Comparison of ENCODE assay signal across 8 cellular contexts in the genomic region with DNA sequence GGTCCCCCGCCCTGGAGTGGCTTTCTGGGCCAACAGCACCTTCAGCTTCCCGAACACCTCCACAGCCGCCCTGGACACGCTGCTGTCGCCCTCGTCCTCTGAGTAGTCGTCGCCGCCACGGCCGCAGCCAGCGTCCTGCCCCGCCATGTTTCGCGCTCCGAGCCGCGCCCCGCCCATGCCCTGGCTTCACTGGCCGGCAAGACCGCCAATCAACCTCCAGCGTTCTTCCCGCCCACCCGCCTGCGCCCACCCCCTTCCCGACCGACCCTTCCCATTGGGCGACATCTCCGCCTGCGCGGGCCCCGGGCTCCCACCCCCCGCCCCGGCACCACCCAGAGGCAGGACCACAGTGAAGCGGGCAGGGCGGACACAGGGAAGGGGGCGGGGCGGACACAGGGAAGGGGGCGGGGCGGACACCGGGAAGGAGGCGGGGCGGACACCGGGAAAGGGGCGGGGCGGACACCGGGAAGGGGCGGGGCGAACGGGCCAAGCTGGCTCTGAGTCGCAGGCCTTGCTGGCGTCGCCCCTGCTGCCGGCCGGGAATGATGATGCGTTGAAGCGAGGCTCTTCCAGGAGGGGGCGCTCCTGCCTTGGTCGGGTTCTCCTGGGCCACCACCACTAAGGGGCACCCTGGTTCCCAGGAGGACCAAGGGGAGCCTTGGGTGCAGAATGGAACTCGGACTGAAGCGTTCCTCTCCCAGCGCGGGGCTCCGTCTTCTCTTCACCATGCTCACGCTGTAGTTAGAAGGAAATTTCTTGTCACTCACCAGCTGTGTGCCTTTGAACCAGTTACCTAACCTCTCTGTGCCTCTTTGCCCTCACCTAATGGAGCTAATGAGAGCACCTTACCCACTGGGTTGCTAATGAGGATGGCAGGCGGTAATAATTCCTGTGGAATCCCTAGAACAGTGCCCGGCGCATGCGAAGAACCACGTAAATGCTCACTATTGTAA. TPM values are rescaled to one million over a fixed set of nuclear protein-coding genes. Genes with fewer than 3 reads are reported as not detected.
DNase-seq lines count a peak whose midpoint lies in the region; ATAC-seq and TF ChIP-seq lines count a peak whose summit lies in the region.

A gene (minus strand): TSS at position 166 of the 953 bp plus-strand sequence. CDS start 19 bp downstream, at position 147.

- no peaks in the 10 kb centered on the region for H3K9me3 ChIP-seq in thymus (ENCODE audit: control insufficient read depth)

- H3K27ac Mint-ChIP-seq in activated naive CD4-positive, alpha-beta T cell treated with anti-CD3 and anti-CD28 coated beads, Interleukin-2, amount 50 U/mL, for 72 hours: peak within 1 kb of the TSS; percentile 65 to 71
- H3K27ac Mint-ChIP-seq in osteocyte (ENCODE audit: unreplicated experiment): peak within 1 kb of the TSS; percentile 82

- H3K36me3 ChIP-seq in thymus (ENCODE audit: control insufficient read depth, insufficient read depth): no peaks in the 10 kb centered on the region

- H3K4me1 Mint-ChIP-seq in osteocyte (ENCODE audit: unreplicated experiment): peaks cover 37% of the 10 kb centered on the region

- H3K27me3 Mint-ChIP-seq in osteocyte (ENCODE audit: unreplicated experiment): no peaks in the 10 kb centered on the region

- peak; percentile 82 for ATAC-seq in HG02623 (IDR thresholded peaks at IDR 0.05; ENCODE audit: unreplicated experiment)
- ATAC-seq in activated naive CD4-positive, alpha-beta T cell treated with anti-CD3 and anti-CD28 coated beads, Interleukin-2, amount 50 U/mL, for 72 hours: peak; percentile 85 to 90

- H3K4me3 Mint-ChIP-seq in osteocyte (ENCODE audit: unreplicated experiment): peak within 1 kb of the TSS; percentile 75

- peak within 1 kb of the TSS; percentile 94 for H3K4me3 ChIP-seq in GM12865 (ENCODE audit: low read depth, low read length)
- peak within 1 kb of the TSS; percentile 63 for H3K4me3 ChIP-seq in thymus (ENCODE audit: low read length)

- H3K9me3 Mint-ChIP-seq in activated naive CD4-positive, alpha-beta T cell treated with anti-CD3 and anti-CD28 coated beads, Interleukin-2, amount 50 U/mL, for 72 hours: no peaks in the 10 kb centered on the region
- no peaks in the 10 kb centered on the region for H3K9me3 Mint-ChIP-seq in osteocyte (ENCODE audit: unreplicated experiment)

- H3K27ac ChIP-seq in thymus (ENCODE audit: low read depth): peak within 1 kb of the TSS; percentile 65

- peaks cover 9% of the 10 kb centered on the region for H3K4me1 ChIP-seq in thymus (ENCODE audit: control insufficient read depth, insufficient read depth, low read length)

- peak; percentile 55 for TF ChIP-seq CTCF in GM12865 (IDR thresholded peaks at IDR 0.05; ENCODE audit: insufficient read depth, low read depth, low read length, missing control alignments)
- peak; percentile 80 for TF ChIP-seq CTCF in osteocyte (IDR thresholded peaks at IDR 0.05)

- no peaks in the 10 kb centered on the region for H3K36me3 Mint-ChIP-seq in activated naive CD4-positive, alpha-beta T cell treated with anti-CD3 and anti-CD28 coated beads, Interleukin-2, amount 50 U/mL, for 72 hours
- H3K36me3 Mint-ChIP-seq in osteocyte (ENCODE audit: unreplicated experiment): no peaks in the 10 kb centered on the region

- WGBS in thymus: 10% methylated on average over 66 of the region's 70 CpGs

- DNase-seq in GM12865 (ENCODE audit: low read depth): peak; percentile 94
- DNase-seq in NCI-H1092 treated with DMSO at 0.1 percent for 48 hours (lab: John Stamatoyannopoulos, UW): peak; percentile 95
- peak; percentile 65 for DNase-seq in SKM-1 (lab: John Stamatoyannopoulos, UW; ENCODE audit: unreplicated experiment)
- DNase-seq in activated naive CD4-positive, alpha-beta T cell treated with anti-CD3 and anti-CD28 coated beads, Interleukin-2, amount 50 U/mL, for 72 hours (ENCODE audit: low spot score in 2 of 2): peak; percentile 84 to 85
- peak; percentile 92 for DNase-seq in glomerular visceral epithelial cell (ENCODE audit: extremely low spot score)
- DNase-seq in osteocyte (ENCODE audit: extremely low spot score, unreplicated experiment): peak; percentile 96

- no peaks in the 10 kb centered on the region for H3K27me3 ChIP-seq in thymus (ENCODE audit: control insufficient read depth, insufficient read depth)

RNA-seq across cellular contexts. Expression of the gene that starts here (rescaled TPM):
- total RNA-seq in activated naive CD4-positive, alpha-beta T cell treated with anti-CD3 and anti-CD28 coated beads, Interleukin-2, amount 50 U/mL, for 72 hours: 10 to 100 TPM; 35.4 to 65.5 TPM
- total RNA-seq in osteocyte: 55.7 and 60.3 TPM in 2 replicates
- 47.6 TPM for polyA plus RNA-seq in thymus

Comparison
In these comparisons a context has a peak if more than half of its experiments do, and no peak if none do; other contexts are left out.
1. Peak in every context shown above with its lines: DNase-seq, ATAC-seq, H3K4me3 ChIP-seq and H3K27ac ChIP-seq.